Comparison of ENCODE assay signal across 15 cellular contexts in the genomic region with DNA sequence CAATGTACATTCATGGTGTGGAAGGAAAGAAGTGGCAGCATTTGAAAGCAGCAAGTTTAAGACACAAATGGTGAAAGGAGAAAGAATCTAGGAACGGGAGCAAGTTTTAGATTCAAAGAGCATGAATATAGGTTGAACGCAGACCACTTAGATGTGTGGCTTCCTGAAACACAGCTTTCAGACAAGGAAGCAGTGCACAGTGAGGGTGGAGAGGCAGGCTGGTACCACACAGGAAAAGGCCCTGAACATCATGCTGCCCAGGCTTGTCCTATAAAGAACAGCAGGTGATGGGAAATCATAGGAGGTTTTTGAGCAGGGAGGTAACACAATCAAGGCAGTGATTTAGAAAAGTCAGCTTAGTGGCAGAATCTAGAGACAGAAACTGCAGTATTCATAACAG.
"Had no signal": no experiment of that assay in that cellular context is flagged by ENCODE, and none has a peak within 500 bp of the region (broad histone marks: within the 10 kb centered on the region; RNA-seq: fewer than 3 reads in every experiment).

No MANE protein-coding gene starts in this region.

- H3K4me1 ChIP-seq: sigmoid colon, suprapubic skin had no signal

- H3K27ac Mint-ChIP-seq: activated naive CD4-positive, alpha-beta T cell treated with anti-CD3 and anti-CD28 coated beads, Interleukin-2, amount 10 ng/mL, durations not matched to agents 7 days and 5 days; nephron; type B pancreatic cell had no signal

- ATAC-seq: foreskin keratinocyte; left lobe of liver; mucosa of descending colon; stimulated activated naive CD8-positive, alpha-beta T cell treated with anti-CD3 and anti-CD28 coated beads, Interleukin-15, Interleukin-2, amounts not matched to agents 100 U/mL and 50 U/mL, for 24 hours had no signal

- H3K4me3 ChIP-seq: mucosa of descending colon, sigmoid colon, suprapubic skin had no signal

- H3K9me3 ChIP-seq: mucosa of descending colon, sigmoid colon, suprapubic skin had no signal

- H3K27ac ChIP-seq: foreskin keratinocyte, sigmoid colon, suprapubic skin, VCaP had no signal

- H3K9me3 Mint-ChIP-seq: activated naive CD4-positive, alpha-beta T cell treated with anti-CD3 and anti-CD28 coated beads, Interleukin-2, amount 10 ng/mL, durations not matched to agents 7 days and 5 days; nephron; type B pancreatic cell had no signal

- H3K27me3 Mint-ChIP-seq: activated naive CD4-positive, alpha-beta T cell treated with anti-CD3 and anti-CD28 coated beads, Interleukin-2, amount 10 ng/mL, durations not matched to agents 7 days and 5 days; type B pancreatic cell had no signal

- H3K27me3 ChIP-seq: foreskin keratinocyte, sigmoid colon, suprapubic skin had no signal

- DNase-seq: activated CD4-positive, alpha-beta T cell treated with anti-CD3 and anti-CD28 coated beads for 48 hours; activated naive CD4-positive, alpha-beta T cell treated with anti-CD3 and anti-CD28 coated beads, Interleukin-2, amount 10 ng/mL, durations not matched to agents 7 days and 5 days; foreskin keratinocyte; head of caudate nucleus; mammary epithelial cell; mucosa of descending colon; sigmoid colon; stimulated activated CD4-positive, alpha-beta T cell treated with anti-CD3 and anti-CD28 coated beads, Interleukin-2, amount 100 ng/mL, for 24 hours; stimulated activated naive CD8-positive, alpha-beta T cell treated with anti-CD3 and anti-CD28 coated beads, Interleukin-15, Interleukin-2, amounts not matched to agents 100 U/mL and 50 U/mL, for 24 hours; T1000 had no signal

- H3K4me3 Mint-ChIP-seq: activated naive CD4-positive, alpha-beta T cell treated with anti-CD3 and anti-CD28 coated beads, Interleukin-2, amount 10 ng/mL, durations not matched to agents 7 days and 5 days; nephron; type B pancreatic cell had no signal
